In genomic region chr2:169572821-169573159, GRCh38 we compare ENCODE assay signal across 1 cellular context.
TF ChIP-seq lines count a peak whose summit lies in the region.

No MANE protein-coding gene starts in this region.

TF ChIP-seq in GM12878, 131 proteins besides CTCF, POLR2A, EP300 and RAD21:
- TF ChIP-seq TCF12 (IDR thresholded peaks at IDR 0.05; ENCODE audit: low read depth, low read length), result no peak
- TF ChIP-seq ELK1 (IDR thresholded peaks at IDR 0.05; ENCODE audit: low read depth, low read length), result no peak
- TF ChIP-seq ZNF592 (IDR thresholded peaks at IDR 0.05), result no peak
- TF ChIP-seq ZNF217 (IDR thresholded peaks at IDR 0.05), result no peak
- TF ChIP-seq ZBTB4 (CRISPR knock-in tag; IDR thresholded peaks at IDR 0.05), result no peak
- no peak for TF ChIP-seq ETV6 (conservative IDR thresholded peaks at IDR 0.05 in 1 of 2, IDR thresholded peaks at IDR 0.05 in 1 of 2; ENCODE audit: borderline replicate concordance in 1 of 2, low read depth in 1 of 2)
- TF ChIP-seq RAD51 (IDR thresholded peaks at IDR 0.05), result no peak
- TF ChIP-seq NRF1 (conservative IDR thresholded peaks at IDR 0.05; ENCODE audit: low read depth, low read length), result no peak
- TF ChIP-seq ZBTB11 (CRISPR knock-in tag; IDR thresholded peaks at IDR 0.05), result no peak
- TF ChIP-seq ZBTB33 (IDR thresholded peaks at IDR 0.05), result no peak
- TF ChIP-seq MAX (IDR thresholded peaks at IDR 0.05; ENCODE audit: low read depth, low read length), result no peak
- no peak for TF ChIP-seq RCOR1 (conservative IDR thresholded peaks at IDR 0.05; ENCODE audit: low read depth, low read length)
- no peak for TF ChIP-seq MTA2 (IDR thresholded peaks at IDR 0.05; ENCODE audit: low read depth)
- no peak for TF ChIP-seq GABPA (IDR thresholded peaks at IDR 0.05; ENCODE audit: low read depth)
- TF ChIP-seq TAF1 (IDR thresholded peaks at IDR 0.05; ENCODE audit: borderline replicate concordance, low read depth, low read length), result no peak
- TF ChIP-seq MYC (IDR thresholded peaks at IDR 0.05; ENCODE audit: insufficient read depth, insufficient read length, insufficient replicate concordance, low read length, severe bottlenecking), result no peak
- TF ChIP-seq IRF5 (IDR thresholded peaks at IDR 0.05; ENCODE audit: borderline replicate concordance), result no peak
- no peak for TF ChIP-seq EED (IDR thresholded peaks at IDR 0.05; ENCODE audit: low read depth)
- TF ChIP-seq MYB (IDR thresholded peaks at IDR 0.05; ENCODE audit: borderline replicate concordance, low read depth, low read length), result no peak
